Comparison of ENCODE assay signal across 16 cellular contexts in genomic region chr13:75792526-75793187, GRCh38.
DNase-seq lines count a peak whose midpoint lies in the region; ATAC-seq and TF ChIP-seq lines count a peak whose summit lies in the region.
"Had no signal": no experiment of that assay in that cellular context is flagged by ENCODE, and none has a peak within 500 bp of the region (broad histone marks: within the 10 kb centered on the region; RNA-seq: fewer than 3 reads in every experiment).

No MANE protein-coding gene starts in this region.

- H3K4me3 ChIP-seq in breast epithelium: no peak overlapping the region
- H3K4me3 ChIP-seq in esophagus muscularis mucosa: no peak overlapping the region
- H3K4me3 ChIP-seq in GM23338: no peak overlapping the region
- H3K4me3 ChIP-seq: sigmoid colon had no signal

- no peaks in the 10 kb centered on the region for H4K20me1 ChIP-seq in GM23338 (replicated peaks; ENCODE audit: insufficient read depth)

- no peaks in the 10 kb centered on the region for H3K79me2 ChIP-seq in GM23338 (replicated peaks; ENCODE audit: insufficient read depth)

- H3K9me3 Mint-ChIP-seq in GM23338: no peaks in the 10 kb centered on the region
- H3K9me3 Mint-ChIP-seq: activated T-helper 1 cell treated with anti-CD3 and anti-CD28 coated beads, Interleukin-12 subunit alpha, Interleukin-12 subunit beta, Interleukin-2, Interleukin-4 antibody, amounts not matched to agents 30 ng/mL and 10 ng/mL and 1 ng/mL, durations not matched to agents 14 hours and 24 hours and 36 hours; T-helper 1 cell treated with Interleukin-12 subunit alpha and Interleukin-12 subunit beta and Interleukin-4 antibody, amounts not matched to agents 30 μg/mL and 1 μg/mL, for 36 hours had no signal

- no peak overlapping the region for H3K27ac Mint-ChIP-seq in GM23338
- H3K27ac Mint-ChIP-seq: naive B cell; T-helper 1 cell treated with Interleukin-12 subunit alpha and Interleukin-12 subunit beta and Interleukin-4 antibody, amounts not matched to agents 30 μg/mL and 1 μg/mL, for 36 hours had no signal

- 82% methylated on average over 3 of the region's 3 CpGs for WGBS in esophagus muscularis mucosa

- no peak for TF ChIP-seq CTCF in breast epithelium (IDR thresholded peaks at IDR 0.05)
- TF ChIP-seq CTCF in esophagus muscularis mucosa (IDR thresholded peaks at IDR 0.05): no peak
- TF ChIP-seq CTCF in GM23338 (conservative IDR thresholded peaks at IDR 0.05; ENCODE audit: low read depth in 2 of 2): no peak

- no peaks in the 10 kb centered on the region for H3K9me3 ChIP-seq in breast epithelium
- H3K9me3 ChIP-seq in esophagus muscularis mucosa: no peaks in the 10 kb centered on the region
- H3K9me3 ChIP-seq: sigmoid colon had no signal

- no peaks in the 10 kb centered on the region for H3K27me3 Mint-ChIP-seq in GM23338 (ENCODE audit: insufficient read depth, low read depth, poor library complexity)
- H3K27me3 Mint-ChIP-seq: naive B cell had no signal

- no peaks in the 10 kb centered on the region for H3K9me2 ChIP-seq in GM23338 (ENCODE audit: insufficient read depth)

- no peak for TF ChIP-seq POLR2A in breast epithelium (IDR thresholded peaks at IDR 0.05)
- no peak for TF ChIP-seq POLR2A in esophagus muscularis mucosa (IDR thresholded peaks at IDR 0.05; ENCODE audit: low read depth)

- DNase-seq in HT-29 (ENCODE audit: low spot score): peak; percentile 47
- DNase-seq in fibroblast of gingiva (ENCODE audit: low read depth): peak; percentile 26
- no peak for DNase-seq in left colon
- peak; percentile 95 for DNase-seq in renal cortical epithelial cell (ENCODE audit: low read depth)
- no peak for DNase-seq in breast epithelium (ENCODE audit: low spot score in 2 of 2)
- no peak for DNase-seq in stimulated activated CD4-positive, alpha-beta T cell treated with anti-CD3 and anti-CD28 coated beads, Interleukin-2, amount 100 ng/mL, for 48 hours
- no peak for DNase-seq in esophagus muscularis mucosa (ENCODE audit: extremely low spot score)
- DNase-seq in GM23338 (ENCODE audit: low spot score): no peak
- DNase-seq: activated CD4-positive, alpha-beta T cell treated with anti-CD3 and anti-CD28 coated beads for 48 hours; GDM1; naive B cell; NCI-H1092 treated with DMSO at 0.1 percent for 48 hours; sigmoid colon; substantia nigra had no signal

- no peaks in the 10 kb centered on the region for H3F3A ChIP-seq in GM23338 (replicated peaks; ENCODE audit: low read depth)

- intact Hi-C loops in left colon (cut with DNase I, micrococcal nuclease) (no loop called here), breast epithelium (cut with DNase I; ENCODE audit: low total_unique reads) (no loop called here), esophagus muscularis mucosa (cut with DNase I) (no loop called here)

- no peak overlapping the region for H2AFZ ChIP-seq in GM23338

- ATAC-seq in left colon: peak; percentile 57
- ATAC-seq in GM23338: no peak

- no peaks in the 10 kb centered on the region for H3K4me1 ChIP-seq in breast epithelium
- H3K4me1 ChIP-seq in esophagus muscularis mucosa: peaks cover 4 to 34% (median 20%) of the 10 kb centered on the region in 4 donors
- H3K4me1 ChIP-seq in GM23338 (ENCODE audit: insufficient read depth): 0 out of 2 replicates have a peak, but pooled peaks cover 6% of the 10 kb centered on the region

- H3K36me3 ChIP-seq in breast epithelium: no peaks in the 10 kb centered on the region
- peaks cover 0 to 11% (median 5%) of the 10 kb centered on the region in 4 donors for H3K36me3 ChIP-seq in esophagus muscularis mucosa
- H3K36me3 ChIP-seq in GM23338 (ENCODE audit: insufficient read depth): no peaks in the 10 kb centered on the region
- H3K36me3 ChIP-seq: sigmoid colon had no signal

- no peak overlapping the region for H3K4me3 Mint-ChIP-seq in GM23338
- H3K4me3 Mint-ChIP-seq: activated T-helper 1 cell treated with anti-CD3 and anti-CD28 coated beads, Interleukin-12 subunit alpha, Interleukin-12 subunit beta, Interleukin-2, Interleukin-4 antibody, amounts not matched to agents 30 ng/mL and 10 ng/mL and 1 ng/mL, durations not matched to agents 14 hours and 24 hours and 36 hours; naive B cell; T-helper 1 cell treated with Interleukin-12 subunit alpha and Interleukin-12 subunit beta and Interleukin-4 antibody, amounts not matched to agents 30 μg/mL and 1 μg/mL, for 36 hours had no signal

- peaks cover 15% of the 10 kb centered on the region; the same call in 2 of the 3 replicates for H3K4me1 Mint-ChIP-seq in GM23338
- H3K4me1 Mint-ChIP-seq: naive B cell had no signal

- TF ChIP-seq EP300 in esophagus muscularis mucosa (IDR thresholded peaks at IDR 0.05): no peak

- no peak overlapping the region for H3K27ac ChIP-seq in breast epithelium
- H3K27ac ChIP-seq in esophagus muscularis mucosa (replicated peaks in 1 of 4): no peak overlapping the region
- H3K27ac ChIP-seq in GM23338 (ENCODE audit: low read depth): no peak overlapping the region
- H3K27ac ChIP-seq: sigmoid colon had no signal

- no peak overlapping the region for H3K4me2 ChIP-seq in GM23338

- H3K36me3 Mint-ChIP-seq in GM23338 (ENCODE audit: low read depth): peaks cover 13% of the 10 kb centered on the region; the same call in 2 of the 3 replicates

- H3K27me3 ChIP-seq in breast epithelium (no peaks in the 10 kb centered on the region), esophagus muscularis mucosa (no peaks in the 10 kb centered on the region), GM23338 (ENCODE audit: insufficient read depth) (no peaks in the 10 kb centered on the region)
- H3K27me3 ChIP-seq: sigmoid colon had no signal

TF ChIP-seq in GM23338, 12 proteins besides CTCF, POLR2A, EP300 and RAD21:
- no peak for TF ChIP-seq POLR2AphosphoS5 (IDR thresholded peaks at IDR 0.05; ENCODE audit: low read depth)
- TF ChIP-seq ZNF331 (CRISPR knock-in tag; IDR thresholded peaks at IDR 0.05; ENCODE audit: low read depth): no peak
- no peak for TF ChIP-seq REST (IDR thresholded peaks at IDR 0.05; ENCODE audit: unreplicated experiment)

Comparison
In these comparisons a context has a peak if more than half of its experiments do, and no peak if none do; other contexts are left out.
1. DNase-seq: peak in HT-29 (single experiment), fibroblast of gingiva (single experiment) and renal cortical epithelial cell (single experiment); none in left colon (0 of 2), breast epithelium (0 of 2), stimulated activated CD4-positive, alpha-beta T cell treated with anti-CD3 and anti-CD28 coated beads, Interleukin-2, amount 100 ng/mL, for 48 hours (0 of 2), esophagus muscularis mucosa (single experiment) and GM23338 (single experiment).